In the genomic region with DNA sequence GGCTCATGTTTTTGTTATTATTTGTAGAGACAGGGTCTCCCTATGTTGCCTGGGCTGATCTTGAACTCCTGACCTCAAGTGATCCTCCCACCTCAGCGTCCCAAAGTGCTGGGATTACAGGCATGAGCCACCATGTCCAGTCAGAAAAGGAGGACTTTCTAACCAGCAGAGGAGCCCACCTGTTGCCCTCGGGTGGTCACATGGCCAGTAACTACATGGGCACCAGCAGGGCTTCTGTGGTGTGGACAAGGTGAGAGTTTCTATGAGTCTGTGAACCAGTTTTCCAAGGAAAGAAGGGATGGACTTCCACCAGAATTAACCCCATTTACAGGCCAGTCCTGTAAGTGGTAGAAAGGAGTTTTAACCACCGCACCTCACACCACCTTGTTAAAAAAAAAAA, we compare ENCODE assay signal across 14 cellular contexts.
DNase-seq lines count a peak whose midpoint lies in the region; ATAC-seq and TF ChIP-seq lines count a peak whose summit lies in the region.
"Had no signal": no experiment of that assay in that cellular context is flagged by ENCODE, and none has a peak within 500 bp of the region (broad histone marks: within the 10 kb centered on the region; RNA-seq: fewer than 3 reads in every experiment).

No MANE protein-coding gene starts in this region.

- H3K36me3 ChIP-seq in HEK293 (ENCODE audit: control insufficient read depth in 2 of 2, insufficient read depth in 1 of 2, low read length in 2 of 2) (no peaks in the 10 kb centered on the region), PC-3 (ENCODE audit: low read depth, low read length) (no peaks in the 10 kb centered on the region), RWPE2 (ENCODE audit: low read depth) (no peaks in the 10 kb centered on the region), subcutaneous abdominal adipose tissue (ENCODE audit: control insufficient read depth in 5 of 5, insufficient read depth in 5 of 5, low read length in 5 of 5) (peaks cover 0 to 4% (median 0%) of the 10 kb centered on the region in 5 donors)

- CTCF ChIA-PET in HEK293 (lab: Yijun Ruan, JAX) (no interaction called here), PC-3 (lab: Charles Lee) (no interaction called here)

- no peaks in the 10 kb centered on the region for H3K9me2 ChIP-seq in PC-3 (replicated peaks; ENCODE audit: low read length)

- H3K4me3 ChIP-seq in HEK293 (ENCODE audit: low read depth, low read length) (no peak overlapping the region), PC-3 (ENCODE audit: low read length) (no peak overlapping the region), RWPE2 (ENCODE audit: severe bottlenecking) (no peak overlapping the region), subcutaneous abdominal adipose tissue (ENCODE audit: low read depth in 1 of 5, low read length in 5 of 5) (no peak overlapping the region)

- H2AFZ ChIP-seq in PC-3 (ENCODE audit: low read length), result no peak overlapping the region

- peaks cover 25% of the 10 kb centered on the region for H3K79me2 ChIP-seq in PC-3 (ENCODE audit: low read length)

- H3K9me3 ChIP-seq in HEK293 (ENCODE audit: control insufficient read depth, insufficient read depth, low read depth, low read length) (no peaks in the 10 kb centered on the region), PC-3 (ENCODE audit: low read length) (no peaks in the 10 kb centered on the region), RWPE2 (ENCODE audit: severe bottlenecking) (no peaks in the 10 kb centered on the region), subcutaneous abdominal adipose tissue (ENCODE audit: control insufficient read depth in 5 of 5, low read length in 5 of 5) (no peaks in the 10 kb centered on the region)
- H3K9me3 ChIP-seq: Caco-2 had no signal

- POLR2A ChIA-PET in HEK293 (lab: Yijun Ruan, JAX), result interaction anchor here (0.6 to 0.7 kb wide), 2 partner anchors 935 to 1632 kb away, joined by 3 to 9 read pairs; no protein-coding TSS in a partner anchor
- POLR2A ChIA-PET in PC-3 (lab: Charles Lee; ENCODE audit: unreplicated experiment), result no interaction called here

- intact Hi-C loops in PC-3 (cut with micrococcal nuclease) (no loop called here), cardiac septum (cut with DNase I) (no loop called here)

- H3K4me1 ChIP-seq in HEK293 (ENCODE audit: control insufficient read depth, insufficient read depth, low read length), result no peaks in the 10 kb centered on the region
- H3K4me1 ChIP-seq in PC-3 (ENCODE audit: insufficient read depth, low read length), result peaks cover 81% of the 10 kb centered on the region
- H3K4me1 ChIP-seq in RWPE2 (ENCODE audit: insufficient read depth, poor library complexity, severe bottlenecking), result peaks cover 38% of the 10 kb centered on the region
- H3K4me1 ChIP-seq in subcutaneous abdominal adipose tissue (ENCODE audit: control insufficient read depth in 5 of 5, insufficient read depth in 5 of 5, low read length in 5 of 5), result peaks cover 6 to 45% (median 41%) of the 10 kb centered on the region in 5 donors

- H3K27me3 ChIP-seq in PC-3 (ENCODE audit: low read length), result no peaks in the 10 kb centered on the region
- no peaks in the 10 kb centered on the region for H3K27me3 ChIP-seq in RWPE2 (ENCODE audit: insufficient read depth, poor library complexity, severe bottlenecking)
- no peaks in the 10 kb centered on the region for H3K27me3 ChIP-seq in subcutaneous abdominal adipose tissue (ENCODE audit: control insufficient read depth in 5 of 5, insufficient read depth in 4 of 5, low read length in 5 of 5)

- H3K27ac ChIP-seq in HEK293 (ENCODE audit: extremely low read depth, low read depth, low read length), result no peak overlapping the region
- H3K27ac ChIP-seq in PC-3 (ENCODE audit: low read length), result peak overlapping the region; percentile 91; the same call in 1 of the 2 replicates
- peak overlapping the region; percentile 98 for H3K27ac ChIP-seq in RWPE2 (ENCODE audit: poor library complexity, severe bottlenecking)
- H3K27ac ChIP-seq in subcutaneous abdominal adipose tissue (ENCODE audit: low read depth, low read length), result peak overlapping the region; percentile 91
- H3K27ac ChIP-seq: C4-2B had no signal

- H3K9ac ChIP-seq in PC-3 (ENCODE audit: low read length) (no peak overlapping the region), subcutaneous abdominal adipose tissue (ENCODE audit: low read length in 5 of 5) (no peak overlapping the region)

- H3F3A ChIP-seq in PC-3 (ENCODE audit: low read length, unreplicated experiment), result peaks cover 30% of the 10 kb centered on the region

- H3K4me2 ChIP-seq in PC-3 (ENCODE audit: low read length), result no peak overlapping the region

- BruUV-seq in PC-3 (replicated peaks; lab: Mats Ljungman, UMichigan), result no TSS peak

- TF ChIP-seq CTCF in HEK293 (tag by site-specific recombination; IDR thresholded peaks at IDR 0.05) (no peak), PC-3 (conservative IDR thresholded peaks at IDR 0.05; ENCODE audit: low read depth, low read length) (no peak), RWPE2 (IDR thresholded peaks at IDR 0.05; ENCODE audit: poor library complexity, severe bottlenecking) (no peak)

- DNase-seq in PC-3 (no peak), RWPE2 (ENCODE audit: low spot score) (no peak), SKM-1 treated with dmso at 0.1 percent for 144 hours (lab: John Stamatoyannopoulos, UW; ENCODE audit: unreplicated experiment) (no peak), cardiac septum (ENCODE audit: low spot score) (no peak)
- DNase-seq: AML-193; Caco-2; CD4-positive, alpha-beta T cell; GDM1; GOT3; H9 had no signal

- ATAC-seq in PC-3 (no peak), RWPE2 (ENCODE audit: low read depth) (no peak), GM19463 (IDR thresholded peaks at IDR 0.05; ENCODE audit: unreplicated experiment) (no peak)

- no peaks in the 10 kb centered on the region for H4K20me1 ChIP-seq in PC-3 (ENCODE audit: low read length)

TF ChIP-seq in HEK293, 187 proteins besides CTCF, POLR2A, EP300 and RAD21:
- no peak for TF ChIP-seq KLF7 (tag by site-specific recombination; IDR thresholded peaks at IDR 0.05; ENCODE audit: borderline replicate concordance)
- peak; percentile 38; the same call in 1 of the 2 replicates for TF ChIP-seq SCRT1 (tag by site-specific recombination; IDR thresholded peaks at IDR 0.05; ENCODE audit: borderline replicate concordance)
- TF ChIP-seq SCRT2 (tag by site-specific recombination; IDR thresholded peaks at IDR 0.05), result 0 out of 2 replicates have a peak, but pooled peaks have one; percentile 16
